In genomic region chr16:28549301-28549899, GRCh38 we compare ENCODE assay signal across 8 cellular contexts. TPM values are rescaled to one million over a fixed set of nuclear protein-coding genes. Genes with fewer than 3 reads are reported as not detected.
A peak's percentile ranks its signal among the peaks of the same experiment; 100 is the strongest.
DNase-seq lines count a peak whose midpoint lies in the region; ATAC-seq and TF ChIP-seq lines count a peak whose summit lies in the region.

No MANE protein-coding gene starts in this region.

- no peaks in the 10 kb centered on the region for H3K36me3 Mint-ChIP-seq in activated naive CD8-positive, alpha-beta T cell treated with anti-CD3 and anti-CD28 coated beads, Interleukin-2, amount 10 ng/mL, durations not matched to agents 7 days and 5 days
- H3K36me3 Mint-ChIP-seq in glutamatergic neuron (ENCODE audit: unreplicated experiment), result no peaks in the 10 kb centered on the region

- POLR2A ChIA-PET in activated naive CD8-positive, alpha-beta T cell treated with anti-CD3 and anti-CD28 coated beads, Interleukin-2, amount 10 ng/mL, durations not matched to agents 7 days and 5 days (lab: Charles Lee), result interaction anchor here (1.3 kb wide), 2 partner anchors 59 to 274 kb away, joined by 3 to 4 read pairs; partner anchors contain the start of gene ATXN2L

- no peak overlapping the region for H3K4me3 ChIP-seq in right lobe of liver

- H3K9me3 ChIP-seq in right lobe of liver, result no peaks in the 10 kb centered on the region

- WGBS in right lobe of liver (ENCODE audit: insufficient coverage, low coverage, low lambda C conversion rate, missing lambda C conversion rate), result 36% methylated on average over 8 of the region's 11 CpGs

- H3K4me1 ChIP-seq in right lobe of liver, result peaks cover 0 to 6% (median 2%) of the 10 kb centered on the region in 4 donors

- peaks cover 9% of the 10 kb centered on the region for H3K4me1 Mint-ChIP-seq in activated naive CD8-positive, alpha-beta T cell treated with anti-CD3 and anti-CD28 coated beads, Interleukin-2, amount 10 ng/mL, durations not matched to agents 7 days and 5 days
- no peaks in the 10 kb centered on the region for H3K4me1 Mint-ChIP-seq in glutamatergic neuron (ENCODE audit: low read depth, unreplicated experiment)

- TF ChIP-seq CTCF in right lobe of liver (IDR thresholded peaks at IDR 0.05), result peak; percentile 64 to 75 (median 72)
- no peak for TF ChIP-seq CTCF in glutamatergic neuron (IDR thresholded peaks at IDR 0.05; ENCODE audit: partially characterized antibody, unreplicated experiment)

- H3K4me3 Mint-ChIP-seq in activated naive CD8-positive, alpha-beta T cell treated with anti-CD3 and anti-CD28 coated beads, Interleukin-2, amount 10 ng/mL, durations not matched to agents 7 days and 5 days, result no peak overlapping the region
- no peak overlapping the region for H3K4me3 Mint-ChIP-seq in glutamatergic neuron (ENCODE audit: unreplicated experiment)

- H3K9me3 Mint-ChIP-seq in activated naive CD8-positive, alpha-beta T cell treated with anti-CD3 and anti-CD28 coated beads, Interleukin-2, amount 10 ng/mL, durations not matched to agents 7 days and 5 days, result no peaks in the 10 kb centered on the region
- H3K9me3 Mint-ChIP-seq in glutamatergic neuron (ENCODE audit: unreplicated experiment), result peaks cover 1% of the 10 kb centered on the region

- H3K27me3 ChIP-seq in right lobe of liver, result no peaks in the 10 kb centered on the region

- no peak overlapping the region for H3K27ac ChIP-seq in right lobe of liver

- intact Hi-C loops in right lobe of liver (cut with DNase I), result no loop called here

- TF ChIP-seq POLR2A in right lobe of liver (IDR thresholded peaks at IDR 0.05), result no peak

- H3K36me3 ChIP-seq in right lobe of liver, result no peaks in the 10 kb centered on the region

- ATAC-seq in activated naive CD8-positive, alpha-beta T cell treated with anti-CD3 and anti-CD28 coated beads, Interleukin-2, amount 10 ng/mL, durations not matched to agents 7 days and 5 days (ENCODE audit: low read depth), result no peak
- peak; percentile 30 to 54 (median 48) for ATAC-seq in right lobe of liver

- DNase-seq in Daoy (ENCODE audit: low read depth), result peak; percentile 28
- DNase-seq in Kasumi-1 (lab: John Stamatoyannopoulos, UW), result peak; percentile 43 to 49
- DNase-seq in activated naive CD8-positive, alpha-beta T cell treated with anti-CD3 and anti-CD28 coated beads, Interleukin-2, amount 10 ng/mL, durations not matched to agents 7 days and 5 days, result peak; percentile 37
- DNase-seq in right lobe of liver, result no peak
- no peak for DNase-seq in glutamatergic neuron
- DNase-seq in NCI-H187 (lab: John Stamatoyannopoulos, UW), result no peak
- no peak for DNase-seq in D341Med (ENCODE audit: low spot score)
- DNase-seq in activated naive CD4-positive, alpha-beta T cell treated with anti-CD3 and anti-CD28 coated beads, Interleukin-2, amount 50 U/mL, for 16 hours, result no peak

- peaks cover 1% of the 10 kb centered on the region for H3K27me3 Mint-ChIP-seq in activated naive CD8-positive, alpha-beta T cell treated with anti-CD3 and anti-CD28 coated beads, Interleukin-2, amount 10 ng/mL, durations not matched to agents 7 days and 5 days
- H3K27me3 Mint-ChIP-seq in glutamatergic neuron (ENCODE audit: unreplicated experiment), result peaks cover 3% of the 10 kb centered on the region

- peak overlapping the region; percentile 61 for H3K27ac Mint-ChIP-seq in activated naive CD8-positive, alpha-beta T cell treated with anti-CD3 and anti-CD28 coated beads, Interleukin-2, amount 10 ng/mL, durations not matched to agents 7 days and 5 days
- H3K27ac Mint-ChIP-seq in glutamatergic neuron (ENCODE audit: unreplicated experiment), result no peak overlapping the region

RNA-seq across cellular contexts. Expression of gene SGF29, which starts 4.3 kb away (rescaled TPM):
- 24.3 and 27.8 TPM in 2 replicates for total RNA-seq in Daoy (2014; rRNA removed; shearing (Covaris generic))
- 10 to 100 TPM; 47.0 to 49.8 TPM for total RNA-seq in activated naive CD8-positive, alpha-beta T cell treated with anti-CD3 and anti-CD28 coated beads, Interleukin-2, amount 10 ng/mL, durations not matched to agents 7 days and 5 days
- total RNA-seq in right lobe of liver, result 10 to 100 TPM; 14.5 to 17.9 (median 15.4) TPM
- 29.2 TPM for total RNA-seq in glutamatergic neuron (ENCODE audit: unreplicated experiment)

RNA-seq across cellular contexts. Expression of gene NUPR1, which starts 10.6 kb away (rescaled TPM):
- 1.5 and 19.5 TPM in 2 replicates for total RNA-seq in Daoy (2014; rRNA removed; shearing (Covaris generic))
- under 1 TPM in 1 of 2 experiments, not detected in 1; 0.20 TPM for total RNA-seq in activated naive CD8-positive, alpha-beta T cell treated with anti-CD3 and anti-CD28 coated beads, Interleukin-2, amount 10 ng/mL, durations not matched to agents 7 days and 5 days
- total RNA-seq in right lobe of liver (100 to 1,000 TPM in 2 of 6 experiments, 10 to 100 TPM in 4; 33.4 to 188 (median 80.7) TPM), glutamatergic neuron (ENCODE audit: unreplicated experiment) (not detected)

RNA-seq across cellular contexts. Expression of gene IL27, which starts 42.8 kb away (rescaled TPM):
- not detected in 2 replicates for total RNA-seq in Daoy (2014; rRNA removed; shearing (Covaris generic))
- not detected for total RNA-seq in activated naive CD8-positive, alpha-beta T cell treated with anti-CD3 and anti-CD28 coated beads, Interleukin-2, amount 10 ng/mL, durations not matched to agents 7 days and 5 days
- total RNA-seq in right lobe of liver (10 to 100 TPM in 1 of 6 experiments, 1 to 10 TPM in 5; 1.1 to 13.9 (median 3.3) TPM), glutamatergic neuron (ENCODE audit: unreplicated experiment) (not detected)

RNA-seq across cellular contexts. Expression of gene SULT1A2, which starts 47.5 kb away (rescaled TPM):
- not detected in 2 replicates for total RNA-seq in Daoy (2014; rRNA removed; shearing (Covaris generic))
- 1 to 10 TPM in 1 of 2 experiments, under 1 TPM in 1; 0.91 to 1.0 TPM for total RNA-seq in activated naive CD8-positive, alpha-beta T cell treated with anti-CD3 and anti-CD28 coated beads, Interleukin-2, amount 10 ng/mL, durations not matched to agents 7 days and 5 days
- total RNA-seq in right lobe of liver (10 to 100 TPM; 10.1 to 48.3 (median 18.0) TPM), glutamatergic neuron (ENCODE audit: unreplicated experiment) (not detected)

RNA-seq across cellular contexts. Expression of gene APOBR, which starts 55.0 kb away (rescaled TPM):
- 0.06 TPM in 1 of 2 replicates, not detected in the other for total RNA-seq in Daoy (2014; rRNA removed; shearing (Covaris generic))
- 10 to 100 TPM; 23.9 to 26.1 TPM for total RNA-seq in activated naive CD8-positive, alpha-beta T cell treated with anti-CD3 and anti-CD28 coated beads, Interleukin-2, amount 10 ng/mL, durations not matched to agents 7 days and 5 days
- 1 to 10 TPM in 4 of 6 experiments, under 1 TPM in 2; 0.57 to 2.2 (median 1.5) TPM for total RNA-seq in right lobe of liver
- not detected for total RNA-seq in glutamatergic neuron (ENCODE audit: unreplicated experiment)

Comparison
In these comparisons a context has a peak if more than half of its experiments do, and no peak if none do; other contexts are left out.
1. DNase-seq: peak in Daoy (single experiment), Kasumi-1 (2 of 2) and activated naive CD8-positive, alpha-beta T cell treated with anti-CD3 and anti-CD28 coated beads, Interleukin-2, amount 10 ng/mL, durations not matched to agents 7 days and 5 days (single experiment); none in right lobe of liver (0 of 3), glutamatergic neuron (single experiment), NCI-H187 (0 of 2), D341Med (single experiment) and activated naive CD4-positive, alpha-beta T cell treated with anti-CD3 and anti-CD28 coated beads, Interleukin-2, amount 50 U/mL, for 16 hours (single experiment).